27 cellular contexts compared by ENCODE assay signal in the genomic region with DNA sequence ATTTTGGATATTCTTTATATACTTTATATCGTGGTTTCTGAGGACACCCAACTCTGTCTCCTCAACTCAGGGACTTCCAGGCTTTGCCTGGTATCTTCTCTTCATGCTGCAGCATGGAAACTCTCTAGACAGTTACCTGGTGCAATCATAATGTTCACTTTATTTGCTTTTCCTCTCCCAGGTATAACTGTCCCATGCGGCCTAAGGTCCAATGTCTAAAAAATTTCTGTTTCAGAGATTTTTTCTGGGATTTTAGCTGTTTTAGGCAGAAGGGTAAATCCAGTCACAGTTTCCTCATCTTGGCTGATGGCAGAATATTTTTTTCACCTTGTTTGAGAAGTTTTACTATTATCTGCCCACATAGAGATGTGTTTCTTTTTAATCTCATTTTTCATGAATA.
"Had no signal": no experiment of that assay in that cellular context is flagged by ENCODE, and none has a peak within 500 bp of the region (broad histone marks: within the 10 kb centered on the region; RNA-seq: fewer than 3 reads in every experiment).

No MANE protein-coding gene starts in this region.

- ATAC-seq: stimulated activated effector memory CD8-positive, alpha-beta T cell treated with anti-CD3 and anti-CD28 coated beads, Interleukin-12 subunit alpha, Interleukin-12 subunit beta, amount 100 ng/mL, for 72 hours; stimulated activated memory B cell treated with anti-CD40 and anti-IgM and Interleukin-4, amounts not matched to agents 10 μg/mL and 1 μg/mL and 100 μg/mL, for 72 hours; stimulated activated naive B cell treated with anti-CD40 and anti-IgM and Interleukin-4, amounts not matched to agents 10 μg/mL and 1 μg/mL and 100 μg/mL, for 72 hours; stimulated activated naive CD8-positive, alpha-beta T cell treated with anti-CD3 and anti-CD28 coated beads, Interleukin-15, amount 100 ng/mL, for 72 hours; stimulated activated naive CD8-positive, alpha-beta T cell treated with anti-CD3 and anti-CD28 coated beads, Interleukin-15, Interleukin-2, amounts not matched to agents 100 U/mL and 50 U/mL, for 24 hours; upper lobe of right lung had no signal

- FAIRE-seq: urothelium cell line had no signal

- H3K36me3 ChIP-seq: stomach, suprapubic skin, thoracic aorta, thyroid gland, tibial artery, tibial nerve, transverse colon, upper lobe of left lung, upper lobe of right lung, uterus, vagina had no signal

- H3K4me1 ChIP-seq: testis, transverse colon, uterus had no signal

- DNase-seq: stimulated activated CD4-positive, alpha-beta T cell treated with anti-CD3 and anti-CD28 coated beads, Interleukin-2, amount 100 ng/mL, for 48 hours; stimulated activated CD4-positive, alpha-beta T cell treated with anti-CD3 and anti-CD28 coated beads, Interleukin-4, amount 100 ng/mL, for 1 hour; stimulated activated CD4-positive, alpha-beta T cell treated with anti-CD3 and anti-CD28 coated beads, Interleukin-4, amount 100 ng/mL, for 24 hours; stimulated activated CD4-positive, alpha-beta T cell treated with anti-CD3 and anti-CD28 coated beads, Interleukin-4, amount 100 ng/mL, for 4 hours; stimulated activated CD8-positive, alpha-beta memory T cell treated with anti-CD3 and anti-CD28 coated beads, Interleukin-4, amount 100 ng/mL, for 48 hours; stimulated activated naive B cell treated with anti-CD40 and anti-IgM and Interleukin-4, amounts not matched to agents 10 μg/mL and 1 μg/mL and 100 μg/mL, for 72 hours; stimulated activated naive CD4-positive, alpha-beta T cell; stimulated activated naive CD4-positive, alpha-beta T cell treated with Interleukin-2 at 50 U/mL for 16 hours; stimulated activated naive CD8-positive, alpha-beta T cell treated with anti-CD3 and anti-CD28 coated beads, Interleukin-15, amount 100 ng/mL, for 72 hours; stimulated activated naive CD8-positive, alpha-beta T cell treated with anti-CD3 and anti-CD28 coated beads, Interleukin-15, Interleukin-2, amounts not matched to agents 100 U/mL and 50 U/mL, for 24 hours; stomach; substantia nigra; testis; thyroid gland; tibial artery; transverse colon; trophoblast cell; upper lobe of left lung; upper lobe of right lung; uterus had no signal

- H3K27ac ChIP-seq: stomach, suprapubic skin, testis, thoracic aorta, thyroid gland, tibial artery, tibial nerve, transverse colon, upper lobe of left lung, upper lobe of right lung, uterus, vagina had no signal

- H3K27me3 ChIP-seq: stomach, suprapubic skin, testis, thyroid gland, tibial artery, tibial nerve, transverse colon, upper lobe of left lung, upper lobe of right lung, uterus, vagina had no signal

- H3K4me3 ChIP-seq: stomach, suprapubic skin, testis, thoracic aorta, thyroid gland, tibial artery, tibial nerve, transverse colon, upper lobe of left lung, upper lobe of right lung, uterus, vagina had no signal

- H3K9me3 ChIP-seq: suprapubic skin, testis, thyroid gland, tibial artery, transverse colon, upper lobe of left lung, upper lobe of right lung, uterus, vagina had no signal
